In the genomic region with DNA sequence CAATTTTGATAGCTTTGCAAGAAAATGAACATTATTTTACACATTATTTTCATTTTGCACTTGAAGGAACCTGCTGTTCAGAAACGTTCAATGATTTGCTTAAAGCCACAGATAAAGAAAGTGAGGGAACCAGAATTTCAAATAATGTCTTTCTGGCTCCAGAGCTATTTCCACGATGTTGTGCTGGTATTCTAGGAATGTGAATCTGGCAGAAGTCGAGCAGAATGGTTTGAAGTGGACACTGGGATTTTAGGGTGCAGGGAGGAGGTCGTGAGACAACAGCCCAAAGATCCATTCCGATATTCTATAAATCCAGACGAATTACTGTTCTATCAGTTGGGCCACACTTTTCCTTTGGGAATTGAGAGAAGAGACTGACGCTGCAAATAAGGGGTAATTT, we compare ENCODE assay signal across 1 cellular context.
TF ChIP-seq lines count a peak whose summit lies in the region.

No MANE protein-coding gene starts in this region.

TF ChIP-seq in IMR-90, 13 proteins besides CTCF, POLR2A, EP300 and RAD21:
- TF ChIP-seq MXI1 (IDR thresholded peaks at IDR 0.05; ENCODE audit: borderline replicate concordance, low read depth, low read length), result no peak
- no peak for TF ChIP-seq CHD1 (IDR thresholded peaks at IDR 0.05; ENCODE audit: low read depth, low read length)
- no peak for TF ChIP-seq MAZ (IDR thresholded peaks at IDR 0.05; ENCODE audit: borderline replicate concordance, low read depth, low read length)
- TF ChIP-seq BHLHE40 (IDR thresholded peaks at IDR 0.05; ENCODE audit: low read depth, low read length), result no peak
- TF ChIP-seq RCOR1 (IDR thresholded peaks at IDR 0.05; ENCODE audit: insufficient replicate concordance, low read length), result no peak
- no peak for TF ChIP-seq NFE2L2 (IDR thresholded peaks at IDR 0.05; ENCODE audit: low read depth, low read length)
TF ChIP-seq in IMR-90: peak in this region for 0.
